22 cellular contexts compared by ENCODE assay signal in genomic region chr2:7497223-7497622, GRCh38.
A peak's percentile ranks its signal among the peaks of the same experiment; 100 is the strongest.
DNase-seq lines count a peak whose midpoint lies in the region; ATAC-seq and TF ChIP-seq lines count a peak whose summit lies in the region.
"Had no signal": no experiment of that assay in that cellular context is flagged by ENCODE, and none has a peak within 500 bp of the region (broad histone marks: within the 10 kb centered on the region; RNA-seq: fewer than 3 reads in every experiment).

No MANE protein-coding gene starts in this region.

- no peaks in the 10 kb centered on the region for H3K36me3 ChIP-seq in H7 (replicated peaks; ENCODE audit: control insufficient read depth, insufficient read depth, low read length)
- no peaks in the 10 kb centered on the region for H3K36me3 ChIP-seq in thyroid gland
- H3K36me3 ChIP-seq in gastroesophageal sphincter: no peaks in the 10 kb centered on the region
- H3K36me3 ChIP-seq: upper lobe of right lung had no signal

- ATAC-seq in natural killer cell (peak in 2 of 3 donors; percentile 63 to 81), GM18502 (IDR thresholded peaks at IDR 0.05; ENCODE audit: poor library complexity, unreplicated experiment) (no peak), gastroesophageal sphincter (no peak)
- ATAC-seq: upper lobe of right lung had no signal

- TF ChIP-seq EP300 in gastroesophageal sphincter (IDR thresholded peaks at IDR 0.05): no peak

- peak; percentile 21 for DNase-seq in NK-92 treated with Interleukin-12 subunit alpha and Interleukin-12 subunit beta, amount 100 ng/mL, for 24 hours (lab: John Stamatoyannopoulos, UW)
- no peak for DNase-seq in NK-92 (lab: John Stamatoyannopoulos, UW; ENCODE audit: unreplicated experiment)
- peak; percentile 3 for DNase-seq in H7
- peak; percentile 27 for DNase-seq in dedifferentiated amniotic fluid mesenchymal stem cell (ENCODE audit: extremely low spot score)
- no peak for DNase-seq in natural killer cell
- DNase-seq in thyroid gland: no peak
- DNase-seq: Caco-2; central memory CD4-positive, alpha-beta T cell; DMS79 treated with DMSO at 0.1 percent for 48 hours; glutamatergic neuron; kidney; NCI-H1105 treated with DMSO at 0.1 percent for 48 hours; NCI-H2081 treated with DMSO at 0.1 percent for 48 hours; NCI-H524; RPMI8226; stimulated activated CD8-positive, alpha-beta memory T cell treated with anti-CD3 and anti-CD28 coated beads, Interleukin-4, amount 100 ng/mL, for 48 hours; upper lobe of right lung had no signal

- intact Hi-C loops in natural killer cell (cut with micrococcal nuclease) (no loop called here), thyroid gland (cut with DNase I) (no loop called here)

- peaks cover 6% of the 10 kb centered on the region for H3K36me3 Mint-ChIP-seq in natural killer cell

- H3K4me3 ChIP-seq in H7 (ENCODE audit: insufficient read depth, low read depth, low read length): no peak overlapping the region
- H3K4me3 ChIP-seq in thyroid gland (replicated peaks in 1 of 3): no peak overlapping the region
- H3K4me3 ChIP-seq in gastroesophageal sphincter: no peak overlapping the region
- H3K4me3 ChIP-seq: upper lobe of right lung had no signal

- H3K4me1 ChIP-seq in thyroid gland: no peaks in the 10 kb centered on the region
- no peaks in the 10 kb centered on the region for H3K4me1 ChIP-seq in gastroesophageal sphincter
- H3K4me1 ChIP-seq: Caco-2, upper lobe of right lung had no signal

- no peak overlapping the region for H3K4me3 Mint-ChIP-seq in natural killer cell
- H3K4me3 Mint-ChIP-seq: activated naive CD8-positive, alpha-beta T cell; B cell; T-helper 1 cell treated with Interleukin-12 subunit alpha and Interleukin-12 subunit beta and Interleukin-4 antibody, amounts not matched to agents 30 μg/mL and 1 μg/mL, for 36 hours had no signal

- H3K27me3 ChIP-seq in H7 (ENCODE audit: control insufficient read depth, insufficient read depth, low read length): no peaks in the 10 kb centered on the region
- H3K27me3 ChIP-seq in thyroid gland: no peaks in the 10 kb centered on the region
- H3K27me3 ChIP-seq in gastroesophageal sphincter: no peaks in the 10 kb centered on the region

- H3K9me3 ChIP-seq in thyroid gland: no peaks in the 10 kb centered on the region
- H3K9me3 ChIP-seq in gastroesophageal sphincter: no peaks in the 10 kb centered on the region
- H3K9me3 ChIP-seq: Caco-2, upper lobe of right lung had no signal

- H3K27ac ChIP-seq in thyroid gland (no peak overlapping the region), gastroesophageal sphincter (no peak overlapping the region)
- H3K27ac ChIP-seq: upper lobe of right lung had no signal

- H3K27ac Mint-ChIP-seq in natural killer cell: peak overlapping the region in 1 of 2 donors; percentile 27
- H3K27ac Mint-ChIP-seq: B cell had no signal

- no peak for TF ChIP-seq POLR2A in thyroid gland (IDR thresholded peaks at IDR 0.05)
- no peak for TF ChIP-seq POLR2A in gastroesophageal sphincter (IDR thresholded peaks at IDR 0.05)

- H3K9me3 Mint-ChIP-seq in natural killer cell: no peaks in the 10 kb centered on the region

- H3K4me1 Mint-ChIP-seq in natural killer cell: peaks cover 11 to 18% of the 10 kb centered on the region in 2 donors
- H3K4me1 Mint-ChIP-seq: B cell had no signal

- 75 to 79% methylated on average over 4 of the region's 4 CpGs for WGBS in thyroid gland, 2 donors
- WGBS in gastroesophageal sphincter (ENCODE audit: low coverage in 1 of 2), 2 donors: 79 to 85% methylated on average over 4 of the region's 4 CpGs

- peaks cover 10 to 15% of the 10 kb centered on the region in 2 donors for H3K27me3 Mint-ChIP-seq in natural killer cell (ENCODE audit: low read depth in 2 of 2)
- H3K27me3 Mint-ChIP-seq: activated naive CD8-positive, alpha-beta T cell had no signal

- TF ChIP-seq CTCF in natural killer cell (IDR thresholded peaks at IDR 0.05) (no peak), thyroid gland (IDR thresholded peaks at IDR 0.05) (no peak), gastroesophageal sphincter (IDR thresholded peaks at IDR 0.05) (no peak)

Comparison
In these comparisons a context has a peak if more than half of its experiments do, and no peak if none do; other contexts are left out.
1. DNase-seq: peak in NK-92 treated with Interleukin-12 subunit alpha and Interleukin-12 subunit beta, amount 100 ng/mL, for 24 hours (single experiment), H7 (single experiment) and dedifferentiated amniotic fluid mesenchymal stem cell (single experiment); none in NK-92 (single experiment), natural killer cell (single experiment) and thyroid gland (0 of 2).
2. ATAC-seq: peak in natural killer cell (2 of 3); none in GM18502 (single experiment) and gastroesophageal sphincter (single experiment).